1 cellular context compared by ENCODE assay signal in genomic region chr2:16105664-16106281, GRCh38.
TF ChIP-seq lines count a peak whose summit lies in the region.

No MANE protein-coding gene starts in this region.

TF ChIP-seq in H1, 55 proteins besides CTCF, POLR2A, EP300 and RAD21 (continued from another document):
- TF ChIP-seq HDAC2 (IDR thresholded peaks at IDR 0.05; ENCODE audit: borderline replicate concordance in 1 of 2, low read depth in 2 of 2, low read length in 2 of 2) (peak; percentile 85 to 99; a peak in 3 of 4 replicates), TCF12 (IDR thresholded peaks at IDR 0.05; ENCODE audit: low read depth, low read length) (0 out of 2 replicates have a peak, but pooled peaks have one; percentile 49), HDAC6 (IDR thresholded peaks at IDR 0.05; ENCODE audit: low read depth, low read length) (no peak), NRF1 (IDR thresholded peaks at IDR 0.05; ENCODE audit: low read depth, low read length) (no peak), BCL11A (IDR thresholded peaks at IDR 0.05; ENCODE audit: low read depth in 2 of 2, low read length in 2 of 2) (peak in 1 of 2 experiments; percentile 30), POU5F1 (IDR thresholded peaks at IDR 0.05; ENCODE audit: low read depth, low read length) (no peak), GTF2F1 (IDR thresholded peaks at IDR 0.05; ENCODE audit: borderline replicate concordance, low read depth, low read length) (no peak; the same call in 1 of the 2 replicates), RBBP5 (IDR thresholded peaks at IDR 0.05; ENCODE audit: borderline replicate concordance, low read depth, low read length) (0 out of 2 replicates have a peak, but pooled peaks have one; percentile 78), SP1 (IDR thresholded peaks at IDR 0.05; ENCODE audit: low read depth, low read length) (peak; percentile 81), SIRT6 (IDR thresholded peaks at IDR 0.05; ENCODE audit: low read length) (no peak), CEBPB (IDR thresholded peaks at IDR 0.05; ENCODE audit: low read depth, low read length) (no peak), RNF2 (IDR thresholded peaks at IDR 0.05; ENCODE audit: borderline replicate concordance, low read depth, low read length, missing control alignments, poor library complexity, severe bottlenecking) (no peak), YY1 (IDR thresholded peaks at IDR 0.05; ENCODE audit: low read depth, low read length) (peak; percentile 44; the same call in 1 of the 2 replicates), MAX (IDR thresholded peaks at IDR 0.05) (peak; percentile 63; the same call in 1 of the 2 replicates)
- TF ChIP-seq, protein P1, sequence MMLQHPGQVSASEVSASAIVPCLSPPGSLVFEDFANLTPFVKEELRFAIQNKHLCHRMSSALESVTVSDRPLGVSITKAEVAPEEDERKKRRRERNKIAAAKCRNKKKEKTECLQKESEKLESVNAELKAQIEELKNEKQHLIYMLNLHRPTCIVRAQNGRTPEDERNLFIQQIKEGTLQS (IDR thresholded peaks at IDR 0.05; ENCODE audit: insufficient read depth, low read depth, low read length), result 0 out of 2 replicates have a peak, but pooled peaks have one; percentile 7
